Comparison of ENCODE assay signal across 8 cellular contexts in genomic region chr1:154463512-154463990, GRCh38. TPM values are rescaled to one million over a fixed set of nuclear protein-coding genes. Genes with fewer than 3 reads are reported as not detected.
DNase-seq lines count a peak whose midpoint lies in the region; ATAC-seq lines count a peak whose summit lies in the region.

No MANE protein-coding gene starts in this region.

- DNase-seq in CMK (ENCODE audit: low read depth) = peak; percentile 94
- peak; percentile 41 for DNase-seq in T-helper 9 cell
- no peak for DNase-seq in caudate nucleus (lab: John Stamatoyannopoulos, UW)
- DNase-seq in trophoblast cell = peak in 1 of 2 donors; percentile 6
- no peak for DNase-seq in NK-92 (lab: John Stamatoyannopoulos, UW; ENCODE audit: unreplicated experiment)
- no peak for DNase-seq in kidney glomerular epithelial cell (lab: John Stamatoyannopoulos, UW)

- H3K4me3 ChIP-seq in trophoblast cell (ENCODE audit: low read depth, low read length) = no peak overlapping the region

- no peaks in the 10 kb centered on the region for H3K36me3 ChIP-seq in trophoblast cell (ENCODE audit: control insufficient read depth in 1 of 2, insufficient read depth in 2 of 2, low read length in 2 of 2)

- peak overlapping the region; percentile 28 for H3K14ac ChIP-seq in trophoblast cell (ENCODE audit: low read length)

- H3K27ac ChIP-seq in caudate nucleus (ENCODE audit: low read depth, low read length) (peak overlapping the region; percentile 50), trophoblast cell (ENCODE audit: low read depth, low read length) (no peak overlapping the region)

- ATAC-seq in GM18520 (IDR thresholded peaks at IDR 0.05; ENCODE audit: unreplicated experiment) = no peak
- ATAC-seq in HG03108 (IDR thresholded peaks at IDR 0.05; ENCODE audit: unreplicated experiment) = no peak

- H3K9me3 ChIP-seq in trophoblast cell (ENCODE audit: insufficient read depth, low read depth, low read length) = peaks cover 2% of the 10 kb centered on the region

- H2BK5ac ChIP-seq in trophoblast cell (ENCODE audit: low read depth, low read length, poor library complexity) = peak overlapping the region; percentile 21

- no CpG with 5 or more reads among the region's 4 CpGs for WGBS in trophoblast cell (ENCODE audit: extremely low coverage, insufficient coverage, insufficient read length)

- H3K27me3 ChIP-seq in trophoblast cell (ENCODE audit: insufficient read depth, low read length) = no peaks in the 10 kb centered on the region

- no peak overlapping the region for H2AFZ ChIP-seq in trophoblast cell (ENCODE audit: insufficient read depth, low read length, poor library complexity)

- peak overlapping the region; percentile 22 for H4K8ac ChIP-seq in trophoblast cell (ENCODE audit: low read depth, low read length)

- H4K91ac ChIP-seq in trophoblast cell (ENCODE audit: low read depth, low read length) = peak overlapping the region; percentile 50

- H2AK5ac ChIP-seq in trophoblast cell (ENCODE audit: low read length) = peak overlapping the region; percentile 44

- no peak overlapping the region for H3K4me2 ChIP-seq in trophoblast cell (ENCODE audit: low read length)

- H3K4me1 ChIP-seq in trophoblast cell (ENCODE audit: control insufficient read depth in 1 of 2, insufficient read depth in 2 of 2, low read length in 2 of 2) = peaks cover 0 to 3% of the 10 kb centered on the region in 2 experiments

- H3K9ac ChIP-seq in trophoblast cell (ENCODE audit: low read length) = no peak overlapping the region

- H3K18ac ChIP-seq in trophoblast cell (ENCODE audit: low read length) = no peak overlapping the region

- H3K23ac ChIP-seq in trophoblast cell (ENCODE audit: low read length) = no peak overlapping the region

- peaks cover 2% of the 10 kb centered on the region for H3K79me1 ChIP-seq in trophoblast cell (ENCODE audit: low read length)

- no peak overlapping the region for H4K12ac ChIP-seq in trophoblast cell (ENCODE audit: low read depth, low read length)

- H2BK120ac ChIP-seq in trophoblast cell (ENCODE audit: insufficient read depth, low read length, poor library complexity) = peak overlapping the region; percentile 25

- H3K79me2 ChIP-seq in trophoblast cell (ENCODE audit: control insufficient read depth, insufficient read depth, low read length, poor library complexity) = no peaks in the 10 kb centered on the region

- peak overlapping the region; percentile 65 for H2BK12ac ChIP-seq in trophoblast cell (ENCODE audit: low read length)

- no peak overlapping the region for H3K4ac ChIP-seq in trophoblast cell (ENCODE audit: low read depth, low read length)

RNA-seq across cellular contexts. Expression of gene TDRD10, which starts 38.5 kb away (rescaled TPM):
- not detected in 2 replicates for polyA plus RNA-seq in trophoblast cell (2013)

RNA-seq across cellular contexts. Expression of gene SHE, which starts 38.7 kb away (rescaled TPM):
- under 0.01 and 0.01 TPM in 2 replicates for polyA plus RNA-seq in trophoblast cell (2013)

RNA-seq across cellular contexts. Expression of gene IL6R, which starts 58.4 kb away (rescaled TPM):
- polyA plus RNA-seq in trophoblast cell (2013) = 0.29 and 0.42 TPM in 2 replicates

Comparison
In these comparisons a context has a peak if more than half of its experiments do, and no peak if none do; other contexts are left out.
1. DNase-seq: peak in CMK (single experiment) and T-helper 9 cell (single experiment); none in caudate nucleus (0 of 61), NK-92 (single experiment) and kidney glomerular epithelial cell (single experiment).